In the genomic region with DNA sequence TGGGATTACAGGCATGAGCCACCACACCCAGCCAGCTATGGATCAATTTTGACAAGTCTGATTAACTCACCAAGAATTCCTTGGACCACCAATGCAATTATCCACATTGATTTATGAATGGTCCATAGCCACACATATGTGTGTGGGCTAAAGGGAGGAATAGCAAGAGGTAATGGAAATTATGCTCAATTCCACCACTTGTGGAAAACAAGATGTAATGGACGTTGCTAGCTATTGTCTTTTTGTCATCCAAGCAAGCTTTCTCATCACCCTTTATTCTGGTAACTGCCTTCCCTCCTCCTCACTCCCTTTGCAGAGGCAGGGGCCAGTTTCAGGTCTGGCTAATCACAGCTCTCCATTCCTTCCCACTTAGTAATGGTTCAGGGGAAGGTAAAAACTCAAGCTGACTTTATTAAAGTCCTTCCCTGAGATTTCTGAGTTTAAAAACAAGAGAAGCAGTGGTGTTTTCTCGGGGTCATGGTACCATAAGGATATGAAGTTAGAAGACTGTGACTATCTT, we compare ENCODE assay signal across 11 cellular contexts. TPM values are rescaled to one million over a fixed set of nuclear protein-coding genes. Genes with fewer than 3 reads are reported as not detected.
A peak's percentile ranks its signal among the peaks of the same experiment; 100 is the strongest.
DNase-seq lines count a peak whose midpoint lies in the region; ATAC-seq and TF ChIP-seq lines count a peak whose summit lies in the region.
"Had no signal": no experiment of that assay in that cellular context is flagged by ENCODE, and none has a peak within 500 bp of the region (broad histone marks: within the 10 kb centered on the region; RNA-seq: fewer than 3 reads in every experiment).

No MANE protein-coding gene starts in this region.

- H3K79me2 ChIP-seq in GM23248 (ENCODE audit: insufficient read depth) (no peaks in the 10 kb centered on the region), osteoblast (ENCODE audit: insufficient read depth, low read length) (no peaks in the 10 kb centered on the region)

- H3F3A ChIP-seq in GM23248 (ENCODE audit: insufficient read depth) = peaks cover 14% of the 10 kb centered on the region

- H3K36me3 ChIP-seq in GM23248 (ENCODE audit: low read depth) (no peaks in the 10 kb centered on the region), osteoblast (ENCODE audit: insufficient read depth, low read length) (no peaks in the 10 kb centered on the region)
- H3K36me3 ChIP-seq: BLaER1 had no signal

- no peak overlapping the region for H3K9ac ChIP-seq in GM23248
- H3K9ac ChIP-seq: BLaER1 had no signal

- H3K9me2 ChIP-seq in GM23248 (ENCODE audit: insufficient read depth) = no peaks in the 10 kb centered on the region

- no peak overlapping the region for H3K4me2 ChIP-seq in GM23248 (ENCODE audit: unreplicated experiment)
- no peak overlapping the region for H3K4me2 ChIP-seq in osteoblast (ENCODE audit: insufficient read depth, low read length)
- H3K4me2 ChIP-seq: A549, BLaER1 had no signal

- no peak for ATAC-seq in esophagus mucosa

- H3K4me3 ChIP-seq in GM23248 (no peak overlapping the region), osteoblast (ENCODE audit: insufficient read depth, low read length) (no peak overlapping the region)
- H3K4me3 ChIP-seq: A549, BLaER1, GM12878 had no signal

- no peaks in the 10 kb centered on the region for H3K27me3 ChIP-seq in GM23248 (replicated peaks; ENCODE audit: insufficient read depth)
- H3K27me3 ChIP-seq in osteoblast (ENCODE audit: insufficient read depth, low read length) = no peaks in the 10 kb centered on the region
- H3K27me3 ChIP-seq: BLaER1 had no signal

- 63 to 66% methylated on average over 2 of the region's 2 CpGs for WGBS in GM23248 (ENCODE audit: low coverage in 1 of 2, low lambda C conversion rate in 2 of 2, missing lambda C conversion rate in 2 of 2), 2 experiments

- in situ Hi-C loops in GM23248 (cut with MboI) = no loop called here

- H2AFZ ChIP-seq in GM23248 (no peak overlapping the region), osteoblast (ENCODE audit: low read length) (peak overlapping the region; percentile 20)

- no peaks in the 10 kb centered on the region for H4K20me1 ChIP-seq in GM23248 (ENCODE audit: insufficient read depth)
- H4K20me1 ChIP-seq in osteoblast (ENCODE audit: insufficient read depth, low read length) = no peaks in the 10 kb centered on the region
- H4K20me1 ChIP-seq: BLaER1 had no signal

- H3K4me1 ChIP-seq in GM23248 (ENCODE audit: insufficient read depth) (peaks cover 22% of the 10 kb centered on the region), osteoblast (ENCODE audit: insufficient read depth, low read length) (peaks cover 40% of the 10 kb centered on the region)
- H3K4me1 ChIP-seq: BLaER1 had no signal

- no peaks in the 10 kb centered on the region for H3K9me3 ChIP-seq in GM23248 (ENCODE audit: low read depth)
- H3K9me3 ChIP-seq in osteoblast (ENCODE audit: low read depth, low read length) = no peaks in the 10 kb centered on the region
- H3K9me3 ChIP-seq: A549, BLaER1, Caco-2 had no signal

- H3K27ac ChIP-seq in GM23248 (no peak overlapping the region), osteoblast (ENCODE audit: low read depth, low read length) (no peak overlapping the region), caudate nucleus (ENCODE audit: low read depth, low read length) (no peak overlapping the region)
- H3K27ac ChIP-seq: A549, BLaER1 had no signal

- DNase-seq in GM23248 = peak; percentile 23
- DNase-seq in astrocyte of the hippocampus (ENCODE audit: low read depth, low spot score) = peak; percentile 54
- DNase-seq in iris pigment epithelial cell (ENCODE audit: low read depth) = peak; percentile 6
- no peak for DNase-seq in osteoblast (ENCODE audit: insufficient read length, low spot score, missing footprints)
- no peak for DNase-seq in caudate nucleus (lab: John Stamatoyannopoulos, UW)
- no peak for DNase-seq in amygdala (lab: John Stamatoyannopoulos, UW)

- TF ChIP-seq CTCF in osteoblast (IDR thresholded peaks at IDR 0.05; ENCODE audit: extremely low read depth, low read depth, low read length) = no peak

RNA-seq across cellular contexts. Expression of gene RAB3GAP2, which starts 24.7 kb away (rescaled TPM):
- total RNA-seq in GM23248 (2014; rRNA removed; shearing (Covaris generic)) = 22.6 and 24.4 TPM in 2 replicates
- polyA plus RNA-seq in GM23248 (2016; fragmentation: Nextera tagmentation; extraction: Ambion mirVana) = 14.5 and 15.8 TPM in 2 replicates
- total RNA-seq in osteoblast (42.4 and 44.2 TPM in 2 replicates), esophagus mucosa (25.1 TPM)

Comparison
In these comparisons a context has a peak if more than half of its experiments do, and no peak if none do; other contexts are left out.
1. DNase-seq: peak in GM23248 (single experiment), astrocyte of the hippocampus (single experiment) and iris pigment epithelial cell (single experiment); none in osteoblast (single experiment), caudate nucleus (0 of 61) and amygdala (0 of 56).